Comparison of ENCODE assay signal across 31 cellular contexts in genomic region chr2:71336384-71336783, GRCh38. TPM values are rescaled to one million over a fixed set of nuclear protein-coding genes. Genes with fewer than 3 reads are reported as not detected.
DNase-seq lines count a peak whose midpoint lies in the region; ATAC-seq and TF ChIP-seq lines count a peak whose summit lies in the region.
"Had no signal": no experiment of that assay in that cellular context is flagged by ENCODE, and none has a peak within 500 bp of the region (broad histone marks: within the 10 kb centered on the region; RNA-seq: fewer than 3 reads in every experiment).

No MANE protein-coding gene starts in this region.

- H3K9me2 ChIP-seq in OCI-LY7 (ENCODE audit: insufficient read depth, low read length) = no peaks in the 10 kb centered on the region
- H3K9me2 ChIP-seq: SK-N-SH had no signal

- no peak for TF ChIP-seq CTCF in tibial artery (IDR thresholded peaks at IDR 0.05)
- TF ChIP-seq CTCF in OCI-LY7 (conservative IDR thresholded peaks at IDR 0.05; ENCODE audit: low read length) = no peak

- H3K27me3 ChIP-seq in mesenchymal stem cell (ENCODE audit: control insufficient read depth in 1 of 2, insufficient read depth in 1 of 2, low read length in 2 of 2) (no peaks in the 10 kb centered on the region), tibial artery (no peaks in the 10 kb centered on the region)
- H3K27me3 ChIP-seq: neutrophil, spleen, transverse colon had no signal

- H3K4me1 ChIP-seq in mesenchymal stem cell (ENCODE audit: control insufficient read depth, insufficient read depth, low read depth, low read length) = peaks cover 4% of the 10 kb centered on the region
- H3K4me1 ChIP-seq in tibial artery = peaks cover 0 to 85% (median 25%) of the 10 kb centered on the region in 4 donors
- peaks cover 14% of the 10 kb centered on the region for H3K4me1 ChIP-seq in OCI-LY7 (ENCODE audit: insufficient read depth, low read length, poor library complexity, severe bottlenecking)

- peaks cover 33% of the 10 kb centered on the region for H4K20me1 ChIP-seq in OCI-LY7 (ENCODE audit: insufficient read depth, low read length)

- H2BK15ac ChIP-seq in mesenchymal stem cell (ENCODE audit: low read depth, poor library complexity, severe bottlenecking) = no peak overlapping the region

- peaks cover 97% of the 10 kb centered on the region for H3K79me2 ChIP-seq in OCI-LY7 (ENCODE audit: insufficient read depth, low read depth, low read length)

- POLR2A ChIA-PET in OCI-LY7 (lab: Charles Lee) = no interaction called here

- DNase-seq in NCI-H82 (lab: John Stamatoyannopoulos, UW) = peak; percentile 50
- DNase-seq in NCI-H82 treated with DMSO at 0.1 percent for 48 hours (lab: John Stamatoyannopoulos, UW; ENCODE audit: unreplicated experiment) = no peak
- DNase-seq in T-helper 17 cell = no peak
- DNase-seq in mesenchymal stem cell = no peak
- no peak for DNase-seq in tibial artery
- no peak for DNase-seq in DMS153 (lab: John Stamatoyannopoulos, UW)
- DNase-seq in OCI-LY7 (ENCODE audit: low spot score) = no peak
- no peak for DNase-seq in NCI-H187 (lab: John Stamatoyannopoulos, UW)
- DNase-seq: activated CD4-positive, alpha-beta memory T cell treated with anti-CD3 and anti-CD28 coated beads for 36 hours; activated CD8-positive, alpha-beta memory T cell treated with anti-CD3 and anti-CD28 coated beads, Interleukin-2, amount 50 U/mL, for 4 hours; activated naive CD4-positive, alpha-beta T cell treated with anti-CD3 and anti-CD28 coated beads, Interleukin-2, amount 10 ng/mL, durations not matched to agents 7 days and 5 days; amniotic stem cell; DMS 273 treated with DMSO at 0.1 percent for 48 hours; Karpas-422; left colon; NCI-H1436; NCI-H2081 treated with DMSO at 0.1 percent for 48 hours; NCI-H2227 treated with DMSO at 0.1 percent for 48 hours; NCI-H526; SK-N-SH; spleen; stimulated activated CD4-positive, alpha-beta T cell treated with anti-CD3 and anti-CD28 coated beads, Interleukin-2, amount 100 ng/mL, for 24 hours; stimulated activated naive CD8-positive, alpha-beta T cell treated with anti-CD3 and anti-CD28 coated beads, Interleukin-15, amount 100 ng/mL, for 72 hours; transverse colon had no signal

- no peaks in the 10 kb centered on the region for H3K79me1 ChIP-seq in mesenchymal stem cell (replicated peaks; ENCODE audit: low read length, poor library complexity, severe bottlenecking)

- H3K4ac ChIP-seq in mesenchymal stem cell (ENCODE audit: low read depth in 1 of 2, low read length in 2 of 2) = no peak overlapping the region

- no peak overlapping the region for H2AK5ac ChIP-seq in mesenchymal stem cell (ENCODE audit: low read length, severe bottlenecking)

- peak overlapping the region; percentile 19 for H3K27ac Mint-ChIP-seq in T-helper 17 cell
- H3K27ac Mint-ChIP-seq: activated CD4-positive, alpha-beta memory T cell treated with anti-CD3 and anti-CD28 coated beads for 36 hours; activated naive CD4-positive, alpha-beta T cell treated with anti-CD3 and anti-CD28 coated beads, Interleukin-2, amount 10 ng/mL, durations not matched to agents 7 days and 5 days; memory B cell; stimulated activated naive CD8-positive, alpha-beta T cell treated with anti-CD3 and anti-CD28 coated beads, Interleukin-15, amount 100 ng/mL, for 72 hours; T-helper 1 cell treated with Interleukin-12 subunit alpha and Interleukin-12 subunit beta and Interleukin-4 antibody, amounts not matched to agents 30 μg/mL and 1 μg/mL, for 36 hours had no signal

- H3K18ac ChIP-seq in mesenchymal stem cell (ENCODE audit: low read depth in 1 of 2, low read length in 2 of 2) = no peak overlapping the region

- H3K36me3 ChIP-seq in mesenchymal stem cell (ENCODE audit: control insufficient read depth in 1 of 2, insufficient read depth in 2 of 2, low read depth in 1 of 2, low read length in 2 of 2) = peaks cover 3 to 4% of the 10 kb centered on the region in 2 experiments
- H3K36me3 ChIP-seq in tibial artery = no peaks in the 10 kb centered on the region
- H3K36me3 ChIP-seq in OCI-LY7 (ENCODE audit: insufficient read depth, low read length) = peaks cover 46% of the 10 kb centered on the region; the same call in 1 of the 2 replicates

- H3K36me3 Mint-ChIP-seq in T-helper 17 cell (ENCODE audit: low read depth) = peaks cover 11% of the 10 kb centered on the region

- 98% methylated on average over 2 of the region's 2 CpGs for WGBS in mesenchymal stem cell

- H3K4me2 ChIP-seq in mesenchymal stem cell (ENCODE audit: low read length, poor library complexity, severe bottlenecking) = no peak overlapping the region
- H3K4me2 ChIP-seq in OCI-LY7 (ENCODE audit: low read length) = no peak overlapping the region
- H3K4me2 ChIP-seq: SK-N-SH had no signal

- H2AFZ ChIP-seq in mesenchymal stem cell (ENCODE audit: low read depth, low read length) (no peak overlapping the region), OCI-LY7 (ENCODE audit: low read length) (no peak overlapping the region)

- BruUV-seq in OCI-LY7 (replicated peaks; lab: Mats Ljungman, UMichigan) = no TSS peak

- H3K23ac ChIP-seq in mesenchymal stem cell (ENCODE audit: low read length in 2 of 2) = no peak overlapping the region

- H3K27ac ChIP-seq in mesenchymal stem cell (ENCODE audit: low read length, poor library complexity, severe bottlenecking) = no peak overlapping the region
- H3K27ac ChIP-seq in tibial artery = peak overlapping the region; percentile 32 to 34
- no peak overlapping the region for H3K27ac ChIP-seq in OCI-LY7 (ENCODE audit: low read depth, low read length, poor library complexity, severe bottlenecking)
- H3K27ac ChIP-seq: 22Rv1, neutrophil, transverse colon had no signal

- H3K4me1 Mint-ChIP-seq in T-helper 17 cell = peaks cover 42% of the 10 kb centered on the region

- no peak overlapping the region for H2BK5ac ChIP-seq in mesenchymal stem cell (ENCODE audit: low read depth, low read length, poor library complexity, severe bottlenecking)

- no peak for ATAC-seq in T-helper 17 cell
- ATAC-seq: activated CD4-positive, CD25-positive, alpha-beta regulatory T cell treated with anti-CD3 and anti-CD28 coated beads, Interleukin-2, amount 50 U/mL, for 24 hours; GM12878; HCT116; left colon; stimulated activated naive CD8-positive, alpha-beta T cell treated with anti-CD3 and anti-CD28 coated beads, Interleukin-15, amount 100 ng/mL, for 72 hours had no signal

- H3K9me3 ChIP-seq in T-helper 17 cell (ENCODE audit: control insufficient read depth, low read length, poor library complexity, severe bottlenecking) (no peaks in the 10 kb centered on the region), mesenchymal stem cell (ENCODE audit: control insufficient read depth, low read length) (no peaks in the 10 kb centered on the region), tibial artery (no peaks in the 10 kb centered on the region), OCI-LY7 (ENCODE audit: low read length) (no peaks in the 10 kb centered on the region)
- H3K9me3 ChIP-seq: neutrophil, SK-N-SH, spleen, transverse colon had no signal

- no peaks in the 10 kb centered on the region for H3K27me3 Mint-ChIP-seq in T-helper 17 cell
- H3K27me3 Mint-ChIP-seq: activated CD4-positive, alpha-beta memory T cell treated with anti-CD3 and anti-CD28 coated beads for 36 hours; activated naive CD4-positive, alpha-beta T cell treated with anti-CD3 and anti-CD28 coated beads, Interleukin-2, amount 10 ng/mL, durations not matched to agents 7 days and 5 days; memory B cell; stimulated activated naive CD8-positive, alpha-beta T cell treated with anti-CD3 and anti-CD28 coated beads, Interleukin-15, amount 100 ng/mL, for 72 hours had no signal

- CTCF ChIA-PET in OCI-LY7 (lab: Charles Lee; ENCODE audit: unreplicated experiment) = no interaction called here

- no peak overlapping the region for H2BK120ac ChIP-seq in mesenchymal stem cell (ENCODE audit: low read depth, low read length)

- no peak overlapping the region for H3K14ac ChIP-seq in mesenchymal stem cell (ENCODE audit: low read length in 2 of 2)

- H2BK12ac ChIP-seq in mesenchymal stem cell (ENCODE audit: low read length in 2 of 2) = no peak overlapping the region

- H3K4me3 ChIP-seq in mesenchymal stem cell (ENCODE audit: insufficient read depth in 1 of 2, low read depth in 1 of 2, low read length in 2 of 2) (peak overlapping the region in 1 of 2 experiments; percentile 73), tibial artery (no peak overlapping the region), OCI-LY7 (ENCODE audit: low read depth, low read length, poor library complexity, severe bottlenecking) (no peak overlapping the region)
- H3K4me3 ChIP-seq: GM12878, spleen, transverse colon had no signal

- H4K91ac ChIP-seq in mesenchymal stem cell (ENCODE audit: low read length) = no peak overlapping the region

- H3K4me3 Mint-ChIP-seq in T-helper 17 cell = no peak overlapping the region
- H3K4me3 Mint-ChIP-seq: activated CD4-positive, alpha-beta memory T cell treated with anti-CD3 and anti-CD28 coated beads for 36 hours; activated naive CD4-positive, alpha-beta T cell treated with anti-CD3 and anti-CD28 coated beads, Interleukin-2, amount 10 ng/mL, durations not matched to agents 7 days and 5 days; memory B cell; stimulated activated naive CD8-positive, alpha-beta T cell treated with anti-CD3 and anti-CD28 coated beads, Interleukin-15, amount 100 ng/mL, for 72 hours; T-helper 1 cell treated with Interleukin-12 subunit alpha and Interleukin-12 subunit beta and Interleukin-4 antibody, amounts not matched to agents 30 μg/mL and 1 μg/mL, for 36 hours had no signal

- H4K8ac ChIP-seq in mesenchymal stem cell (ENCODE audit: low read length) = no peak overlapping the region

- peak overlapping the region; percentile 84 for H3K9ac ChIP-seq in mesenchymal stem cell (ENCODE audit: low read length)
- H3K9ac ChIP-seq: SK-N-SH had no signal

- intact Hi-C loops in tibial artery (cut with DNase I; ENCODE audit: low total_unique reads) = no loop called here
- intact Hi-C loops in OCI-LY7 (cut with micrococcal nuclease; ENCODE audit: unreplicated experiment) = no loop called here

RNA-seq across cellular contexts. Expression of gene ZNF638, which starts 4.8 kb away (rescaled TPM):
- total RNA-seq in T-helper 17 cell (100 to 1,000 TPM in 1 of 2 donors, 10 to 100 TPM in 1; 93.7 to 104 TPM), OCI-LY7 (2022) (114 and 123 TPM in 2 replicates)
- polyA plus RNA-seq in mesenchymal stem cell (2013, experiment 1 of 2) = 52.8 TPM
- polyA plus RNA-seq in mesenchymal stem cell (2013, experiment 2 of 2) = 51.0 TPM
- 138 and 165 TPM in 2 replicates for total RNA-seq in OCI-LY7 (2014; rRNA removed; shearing (Covaris generic))

Comparison
In these comparisons a context has a peak if more than half of its experiments do, and no peak if none do; other contexts are left out.
1. H3K27ac ChIP-seq: peak in tibial artery (2 of 2); none in mesenchymal stem cell (single experiment) and OCI-LY7 (single experiment).